11 cellular contexts compared by ENCODE assay signal in genomic region chr1:22453181-22453580, GRCh38. TPM values are rescaled to one million over a fixed set of nuclear protein-coding genes. Genes with fewer than 3 reads are reported as not detected.
DNase-seq lines count a peak whose midpoint lies in the region; ATAC-seq, FAIRE-seq and TF ChIP-seq lines count a peak whose summit lies in the region.
"Had no signal": no experiment of that assay in that cellular context is flagged by ENCODE, and none has a peak within 500 bp of the region (broad histone marks: within the 10 kb centered on the region; RNA-seq: fewer than 3 reads in every experiment).

No MANE protein-coding gene starts in this region.

- peaks cover 40 to 72% (median 58%) of the 10 kb centered on the region in 4 donors for H3K4me1 ChIP-seq in esophagus muscularis mucosa
- H3K4me1 ChIP-seq in prostate gland (replicated peaks), result no peaks in the 10 kb centered on the region
- H3K4me1 ChIP-seq: foreskin keratinocyte had no signal

- H3F3A ChIP-seq in SU-DHL-6 (ENCODE audit: insufficient read depth), result peaks cover 7% of the 10 kb centered on the region; the same call in 1 of the 2 replicates

- no peaks in the 10 kb centered on the region; the same call in 1 of the 2 replicates for H3K36me3 ChIP-seq in SU-DHL-6 (ENCODE audit: low read length)
- no peaks in the 10 kb centered on the region for H3K36me3 ChIP-seq in esophagus muscularis mucosa
- no peaks in the 10 kb centered on the region for H3K36me3 ChIP-seq in prostate gland
- H3K36me3 ChIP-seq: thyroid gland had no signal

- no peaks in the 10 kb centered on the region for H3K9me2 ChIP-seq in SU-DHL-6 (replicated peaks; ENCODE audit: insufficient read depth, low read length)

- TF ChIP-seq CTCF in HFF-Myc (IDR thresholded peaks at IDR 0.05; ENCODE audit: low read depth, low read length, missing control alignments), result no peak
- no peak for TF ChIP-seq CTCF in SU-DHL-6 (IDR thresholded peaks at IDR 0.05; ENCODE audit: insufficient read depth, low read length, poor library complexity, severe bottlenecking)
- no peak for TF ChIP-seq CTCF in esophagus muscularis mucosa (IDR thresholded peaks at IDR 0.05)
- no peak for TF ChIP-seq CTCF in prostate gland (IDR thresholded peaks at IDR 0.05)

- H3K27me3 ChIP-seq in SU-DHL-6 (ENCODE audit: low read length) (no peaks in the 10 kb centered on the region), esophagus muscularis mucosa (no peaks in the 10 kb centered on the region), prostate gland (replicated peaks; ENCODE audit: insufficient read depth) (no peaks in the 10 kb centered on the region)
- H3K27me3 ChIP-seq: foreskin keratinocyte, thyroid gland had no signal

- intact Hi-C loops in esophagus muscularis mucosa (cut with DNase I) (no loop called here), prostate gland (cut with DNase I) (loop anchor here (5.0 kb wide), 1 partner anchor 59 kb away; no protein-coding TSS in a partner anchor)

- H3K9ac ChIP-seq in SU-DHL-6 (ENCODE audit: low read length), result peak overlapping the region; percentile 70; the same call in 1 of the 2 replicates

- H3K4me2 ChIP-seq in SU-DHL-6 (ENCODE audit: low read depth, low read length, poor library complexity, severe bottlenecking), result peak overlapping the region; percentile 63

- WGBS in esophagus muscularis mucosa, result 49% methylated on average over 2 of the region's 2 CpGs
- 42% methylated on average over 2 of the region's 2 CpGs for WGBS in prostate gland

- H3K9me3 ChIP-seq in SU-DHL-6 (ENCODE audit: insufficient read depth, low read length) (no peaks in the 10 kb centered on the region), esophagus muscularis mucosa (no peaks in the 10 kb centered on the region), prostate gland (no peaks in the 10 kb centered on the region)
- H3K9me3 ChIP-seq: thyroid gland had no signal

- TF ChIP-seq EP300 in esophagus muscularis mucosa (IDR thresholded peaks at IDR 0.05), result no peak

- H3K79me2 ChIP-seq in SU-DHL-6 (ENCODE audit: insufficient read depth, low read length), result peaks cover 14% of the 10 kb centered on the region; the same call in 1 of the 2 replicates

- no peak for ATAC-seq in GM21576 (IDR thresholded peaks at IDR 0.05; ENCODE audit: unreplicated experiment)
- ATAC-seq: foreskin keratinocyte had no signal

- H3K27ac ChIP-seq in SU-DHL-6 (ENCODE audit: low read depth, low read length) (no peak overlapping the region), esophagus muscularis mucosa (replicated peaks in 1 of 4) (peak overlapping the region in 3 of 4 donors; percentile 93 to 97 (median 96)), prostate gland (peak overlapping the region; percentile 96 to 98)

- TF ChIP-seq POLR2A in esophagus muscularis mucosa (IDR thresholded peaks at IDR 0.05; ENCODE audit: low read depth) (no peak), prostate gland (IDR thresholded peaks at IDR 0.05) (no peak), H54 (IDR thresholded peaks at IDR 0.05; ENCODE audit: low read depth, low read length) (no peak)

- FAIRE-seq in H54 (lab: Jason Lieb, UNC), result no peak

- H2AFZ ChIP-seq in SU-DHL-6 (ENCODE audit: low read depth, low read length, severe bottlenecking), result no peak overlapping the region

- H3K4me3 ChIP-seq in HFF-Myc (replicated peaks; ENCODE audit: low read depth, low read length), result peak overlapping the region; percentile 81
- no peak overlapping the region for H3K4me3 ChIP-seq in SU-DHL-6 (ENCODE audit: insufficient read depth, low read length, poor library complexity, severe bottlenecking)
- peak overlapping the region in 2 of 4 donors; percentile 90 to 96 for H3K4me3 ChIP-seq in esophagus muscularis mucosa
- H3K4me3 ChIP-seq in prostate gland, result peak overlapping the region in 1 of 2 donors; percentile 96

- H4K20me1 ChIP-seq in SU-DHL-6 (ENCODE audit: low read depth, low read length), result peaks cover 7% of the 10 kb centered on the region; the same call in 1 of the 2 replicates

- DNase-seq in HFF-Myc (ENCODE audit: extremely low read depth, low read depth) (no peak), esophagus muscularis mucosa (ENCODE audit: extremely low spot score) (no peak), prostate gland (ENCODE audit: low spot score) (no peak), GF-D8 (lab: John Stamatoyannopoulos, UW) (no peak), H54 (ENCODE audit: insufficient read length, low spot score) (no peak)
- no peak for DNase-seq in effector CD8-positive, alpha-beta T cell (lab: John Stamatoyannopoulos, UW)
- DNase-seq: GOT3 had no signal

RNA-seq across cellular contexts. Expression of gene ZBTB40, which starts 1.5 kb away (rescaled TPM):
- total RNA-seq in esophagus muscularis mucosa (10 to 100 TPM; 13.8 to 21.1 (median 18.4) TPM), prostate gland (10 to 100 TPM; 18.2 to 26.3 TPM)
